In the genomic region with DNA sequence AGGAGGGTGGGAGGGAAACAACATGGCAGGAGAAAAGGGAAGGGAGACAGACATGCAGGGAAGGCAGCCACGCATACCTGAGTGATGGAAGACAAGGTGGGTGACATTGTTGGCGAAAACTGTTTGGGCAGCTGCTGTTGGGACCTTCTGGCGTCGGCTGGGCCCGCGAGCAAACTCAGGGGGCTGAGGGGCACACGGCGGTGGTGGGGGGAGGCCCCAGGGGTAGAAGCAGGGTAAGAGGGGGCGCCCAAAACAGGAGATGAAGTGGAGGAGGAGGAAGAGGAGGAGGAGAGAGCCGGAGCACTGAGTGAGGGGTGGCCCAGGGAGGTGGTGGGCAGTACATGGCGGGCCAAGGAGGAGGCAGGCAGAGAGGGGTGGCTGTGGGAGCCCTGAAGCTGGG, we compare ENCODE assay signal across 18 cellular contexts. TPM values are rescaled to one million over a fixed set of nuclear protein-coding genes. Genes with fewer than 3 reads are reported as not detected.
DNase-seq lines count a peak whose midpoint lies in the region; ATAC-seq and TF ChIP-seq lines count a peak whose summit lies in the region.
"Had no signal": no experiment of that assay in that cellular context is flagged by ENCODE, and none has a peak within 500 bp of the region (broad histone marks: within the 10 kb centered on the region; RNA-seq: fewer than 3 reads in every experiment).

No MANE protein-coding gene starts in this region.

- no peak for TF ChIP-seq CTCF in CD8-positive, alpha-beta T cell (IDR thresholded peaks at IDR 0.05)

- no peak overlapping the region for H2BK12ac ChIP-seq in neuronal stem cell (ENCODE audit: low read length)

- no peaks in the 10 kb centered on the region for H3K27me3 Mint-ChIP-seq in activated T-cell treated with anti-CD3 and anti-CD28 coated beads, Interleukin-2, amount 50 U/mL, for 24 hours
- no peaks in the 10 kb centered on the region for H3K27me3 Mint-ChIP-seq in CD8-positive, alpha-beta T cell (ENCODE audit: low read depth)
- no peaks in the 10 kb centered on the region for H3K27me3 Mint-ChIP-seq in activated naive CD8-positive, alpha-beta T cell treated with anti-CD3 and anti-CD28 coated beads for 36 hours

- H2BK15ac ChIP-seq in neuronal stem cell (ENCODE audit: low read length), result no peak overlapping the region

- DNase-seq in activated T-cell treated with anti-CD3 and anti-CD28 coated beads, Interleukin-2, amount 50 U/mL, for 24 hours, result no peak
- DNase-seq in activated T-cell treated with anti-CD3 and anti-CD28 coated beads, Interleukin-2, amount 50 U/mL, for 48 hours, result no peak
- no peak for DNase-seq in CD8-positive, alpha-beta T cell
- no peak for DNase-seq in activated naive CD8-positive, alpha-beta T cell treated with anti-CD3 and anti-CD28 coated beads for 36 hours
- DNase-seq in neuronal stem cell (ENCODE audit: low spot score), result no peak
- DNase-seq in SHP77 (lab: John Stamatoyannopoulos, UW), result no peak
- no peak for DNase-seq in stimulated activated CD4-positive, alpha-beta T cell treated with anti-CD3 and anti-CD28 coated beads, Interleukin-2, amount 100 ng/mL, for 24 hours
- DNase-seq: DMS 273 treated with DMSO at 0.1 percent for 48 hours, GDM1, KBM-7, MV-4-11, NCI-H1417, NCI-H187 treated with DMSO at 0.1 percent for 48 hours, NCI-H2171, NCI-H774 had no signal

- H2BK120ac ChIP-seq in neuronal stem cell (ENCODE audit: low read depth, low read length), result no peak overlapping the region

- no peaks in the 10 kb centered on the region for H3K9me3 Mint-ChIP-seq in activated T-cell treated with anti-CD3 and anti-CD28 coated beads, Interleukin-2, amount 50 U/mL, for 24 hours
- no peaks in the 10 kb centered on the region for H3K9me3 Mint-ChIP-seq in CD8-positive, alpha-beta T cell
- no peaks in the 10 kb centered on the region for H3K9me3 Mint-ChIP-seq in activated naive CD8-positive, alpha-beta T cell treated with anti-CD3 and anti-CD28 coated beads for 36 hours

- H3K27ac Mint-ChIP-seq in activated T-cell treated with anti-CD3 and anti-CD28 coated beads, Interleukin-2, amount 50 U/mL, for 24 hours, result peak overlapping the region; percentile 78
- H3K27ac Mint-ChIP-seq in CD8-positive, alpha-beta T cell, result peak overlapping the region; percentile 27
- peak overlapping the region; percentile 50 for H3K27ac Mint-ChIP-seq in activated naive CD8-positive, alpha-beta T cell treated with anti-CD3 and anti-CD28 coated beads for 36 hours

- WGBS in neuronal stem cell (ENCODE audit: extremely low coverage in 2 of 2, insufficient read length in 2 of 2, insufficient replicate concordance in 1 of 2), 2 donors, result no CpG with 5 or more reads among the region's 11 CpGs

- peak overlapping the region; percentile 47 for H3K23ac ChIP-seq in neuronal stem cell (ENCODE audit: low read depth, low read length, poor library complexity)

- H3K18ac ChIP-seq in neuronal stem cell (ENCODE audit: low read length), result no peak overlapping the region

- no peak overlapping the region for H3K4me2 ChIP-seq in neuronal stem cell (ENCODE audit: insufficient read depth, low read length, poor library complexity, severe bottlenecking)

- no peaks in the 10 kb centered on the region for H3K9me3 ChIP-seq in CD8-positive, alpha-beta T cell (ENCODE audit: low read length)
- no peaks in the 10 kb centered on the region for H3K9me3 ChIP-seq in neuronal stem cell (replicated peaks in 1 of 2; ENCODE audit: control insufficient read depth in 2 of 2, insufficient read depth in 1 of 2, low read depth in 1 of 2, low read length in 2 of 2)
- H3K9me3 ChIP-seq: BLaER1 treated with 17β-estradiol and CSF1 and Interleukin-3, amounts not matched to agents 10 nM and 100 nM had no signal

- no peak overlapping the region for H3K4ac ChIP-seq in neuronal stem cell (ENCODE audit: low read length)

- H3K4me3 Mint-ChIP-seq in activated T-cell treated with anti-CD3 and anti-CD28 coated beads, Interleukin-2, amount 50 U/mL, for 24 hours, result no peak overlapping the region
- no peak overlapping the region for H3K4me3 Mint-ChIP-seq in CD8-positive, alpha-beta T cell
- no peak overlapping the region for H3K4me3 Mint-ChIP-seq in activated naive CD8-positive, alpha-beta T cell treated with anti-CD3 and anti-CD28 coated beads for 36 hours

- peaks cover 32% of the 10 kb centered on the region for H3K4me1 Mint-ChIP-seq in activated T-cell treated with anti-CD3 and anti-CD28 coated beads, Interleukin-2, amount 50 U/mL, for 24 hours (ENCODE audit: low read depth)
- H3K4me1 Mint-ChIP-seq in CD8-positive, alpha-beta T cell (ENCODE audit: low read depth), result peaks cover 29% of the 10 kb centered on the region
- H3K4me1 Mint-ChIP-seq in activated naive CD8-positive, alpha-beta T cell treated with anti-CD3 and anti-CD28 coated beads for 36 hours, result peaks cover 25% of the 10 kb centered on the region

- H3K14ac ChIP-seq in neuronal stem cell (ENCODE audit: low read length), result no peak overlapping the region

- H3K36me3 Mint-ChIP-seq in activated T-cell treated with anti-CD3 and anti-CD28 coated beads, Interleukin-2, amount 50 U/mL, for 24 hours (ENCODE audit: low read depth), result peaks cover 85% of the 10 kb centered on the region
- H3K36me3 Mint-ChIP-seq in CD8-positive, alpha-beta T cell, result peaks cover 70% of the 10 kb centered on the region
- H3K36me3 Mint-ChIP-seq in activated naive CD8-positive, alpha-beta T cell treated with anti-CD3 and anti-CD28 coated beads for 36 hours, result peaks cover 13% of the 10 kb centered on the region

- H3K4me3 ChIP-seq in CD8-positive, alpha-beta T cell (ENCODE audit: low read depth, low read length), result no peak overlapping the region
- no peak overlapping the region for H3K4me3 ChIP-seq in neuronal stem cell (ENCODE audit: low read length in 2 of 2)
- H3K4me3 ChIP-seq: BLaER1 treated with 17β-estradiol and CSF1 and Interleukin-3, amounts not matched to agents 10 nM and 100 nM; GM12878 had no signal

- peaks cover 42% of the 10 kb centered on the region for H3K36me3 ChIP-seq in CD8-positive, alpha-beta T cell (ENCODE audit: insufficient read depth, low read length)
- H3K36me3 ChIP-seq in neuronal stem cell (replicated peaks in 1 of 2; ENCODE audit: control insufficient read depth in 2 of 2, insufficient read depth in 2 of 2, low read length in 2 of 2), result peaks cover 27 to 73% of the 10 kb centered on the region in 2 donors

- peak overlapping the region; percentile 13 for H2BK5ac ChIP-seq in neuronal stem cell (ENCODE audit: low read length)

- H3K27me3 ChIP-seq in CD8-positive, alpha-beta T cell (ENCODE audit: insufficient read depth, low read length), result no peaks in the 10 kb centered on the region
- H3K27me3 ChIP-seq in neuronal stem cell (ENCODE audit: control insufficient read depth in 3 of 3, insufficient read depth in 3 of 3, low read depth in 1 of 3, low read length in 3 of 3), result no peaks in the 10 kb centered on the region
- H3K27me3 ChIP-seq: BLaER1 treated with 17β-estradiol and CSF1 and Interleukin-3, amounts not matched to agents 10 nM and 100 nM had no signal

- H2AFZ ChIP-seq in neuronal stem cell (ENCODE audit: low read length), result no peak overlapping the region

- peaks cover 28% of the 10 kb centered on the region for H3K4me1 ChIP-seq in CD8-positive, alpha-beta T cell (ENCODE audit: insufficient read depth, low read length)
- H3K4me1 ChIP-seq in neuronal stem cell (ENCODE audit: control insufficient read depth in 2 of 2, insufficient read depth in 1 of 2, low read depth in 1 of 2, low read length in 2 of 2), result peaks cover 2 to 3% of the 10 kb centered on the region in 2 donors

- H4K91ac ChIP-seq in neuronal stem cell (ENCODE audit: low read depth, low read length, poor library complexity), result no peak overlapping the region

- H3K27ac ChIP-seq in CD8-positive, alpha-beta T cell (ENCODE audit: low read depth, low read length), result no peak overlapping the region
- no peak overlapping the region for H3K27ac ChIP-seq in neuronal stem cell (replicated peaks; ENCODE audit: low read length)

- peaks cover 4% of the 10 kb centered on the region for H3K79me1 ChIP-seq in neuronal stem cell (ENCODE audit: low read depth, low read length)

- ATAC-seq in CD8-positive, alpha-beta T cell, result no peak
- no peak for ATAC-seq in GM21526 (IDR thresholded peaks at IDR 0.05; ENCODE audit: low FRiP score, unreplicated experiment)
- ATAC-seq: GM12878 had no signal

- intact Hi-C loops in CD8-positive, alpha-beta T cell (cut with DNase I, micrococcal nuclease), result no loop called here

- no peak overlapping the region for H4K8ac ChIP-seq in neuronal stem cell (ENCODE audit: low read depth, low read length)

- POLR2A ChIA-PET in CD8-positive, alpha-beta T cell (lab: Charles Lee), result interaction anchor here (1.2 kb wide), 1 partner anchor 12 kb away, joined by 3 read pairs; the partner anchor contains the start of gene SLC39A1

- H3K9ac ChIP-seq in neuronal stem cell (ENCODE audit: low read depth, low read length, poor library complexity), result no peak overlapping the region

- CTCF ChIA-PET in CD8-positive, alpha-beta T cell (lab: Charles Lee), result interaction anchor here (0.7 to 1.2 kb wide), 2 partner anchors 25 to 154 kb away, joined by 3 read pairs; no protein-coding TSS in a partner anchor

- H2AK5ac ChIP-seq in neuronal stem cell (ENCODE audit: low read depth, low read length), result no peak overlapping the region

RNA-seq across cellular contexts. Expression of gene DENND4B, which starts 4.7 kb away (rescaled TPM):
- total RNA-seq in CD8-positive, alpha-beta T cell, result 10 to 100 TPM; 87.2 to 91.3 TPM
- total RNA-seq in activated naive CD8-positive, alpha-beta T cell treated with anti-CD3 and anti-CD28 coated beads for 36 hours, result 10 to 100 TPM; 90.2 to 91.4 TPM
- 10.8 TPM for polyA plus RNA-seq in neuronal stem cell (2013, experiment 1 of 2)
- polyA plus RNA-seq in neuronal stem cell (2013, experiment 2 of 2), result 10.8 TPM

RNA-seq across cellular contexts. Expression of gene CRTC2, which starts 7.2 kb away (rescaled TPM):
- total RNA-seq in CD8-positive, alpha-beta T cell, result 100 to 1,000 TPM; 169 to 201 TPM
- total RNA-seq in activated naive CD8-positive, alpha-beta T cell treated with anti-CD3 and anti-CD28 coated beads for 36 hours, result 10 to 100 TPM; 56.4 to 67.0 TPM
- 22.5 TPM for polyA plus RNA-seq in neuronal stem cell (2013, experiment 1 of 2)
- 21.8 TPM for polyA plus RNA-seq in neuronal stem cell (2013, experiment 2 of 2)

RNA-seq across cellular contexts. Expression of gene SLC39A1, which starts 12.2 kb away (rescaled TPM):
- total RNA-seq in CD8-positive, alpha-beta T cell, result 1 to 10 TPM; 7.2 to 7.7 TPM
- 10 to 100 TPM; 60.6 to 63.1 TPM for total RNA-seq in activated naive CD8-positive, alpha-beta T cell treated with anti-CD3 and anti-CD28 coated beads for 36 hours
- 83.0 TPM for polyA plus RNA-seq in neuronal stem cell (2013, experiment 1 of 2)
- 80.7 TPM for polyA plus RNA-seq in neuronal stem cell (2013, experiment 2 of 2)

RNA-seq across cellular contexts. Expression of gene CREB3L4, which starts 16.5 kb away (rescaled TPM):
- total RNA-seq in CD8-positive, alpha-beta T cell, result 1 to 10 TPM; 3.0 to 3.7 TPM
- 1 to 10 TPM; 6.8 to 7.3 TPM for total RNA-seq in activated naive CD8-positive, alpha-beta T cell treated with anti-CD3 and anti-CD28 coated beads for 36 hours
- polyA plus RNA-seq in neuronal stem cell (2013, experiment 1 of 2), result 14.4 TPM
- 14.5 TPM for polyA plus RNA-seq in neuronal stem cell (2013, experiment 2 of 2)

RNA-seq across cellular contexts. Expression of gene JTB, which starts 26.3 kb away (rescaled TPM):
- total RNA-seq in CD8-positive, alpha-beta T cell, result 10 to 100 TPM; 90.4 to 91.1 TPM
- total RNA-seq in activated naive CD8-positive, alpha-beta T cell treated with anti-CD3 and anti-CD28 coated beads for 36 hours, result 100 to 1,000 TPM; 204 to 214 TPM
- 64.0 TPM for polyA plus RNA-seq in neuronal stem cell (2013, experiment 1 of 2)
- polyA plus RNA-seq in neuronal stem cell (2013, experiment 2 of 2), result 61.0 TPM

Comparison
In these comparisons a context has a peak if more than half of its experiments do, and no peak if none do; other contexts are left out.
1. H3K27ac Mint-ChIP-seq: peak in every context shown above with its lines; median percentile 78 in activated T-cell treated with anti-CD3 and anti-CD28 coated beads, Interleukin-2, amount 50 U/mL, for 24 hours; 50 in activated naive CD8-positive, alpha-beta T cell treated with anti-CD3 and anti-CD28 coated beads for 36 hours; 27 in CD8-positive, alpha-beta T cell.
2. RNA of gene SLC39A1, which starts 12.2 kb away (total RNA-seq): 60.6 to 63.1 TPM in activated naive CD8-positive, alpha-beta T cell treated with anti-CD3 and anti-CD28 coated beads for 36 hours; 7.2 to 7.7 TPM in CD8-positive, alpha-beta T cell; every median in the first group is over 4 times any median in the second.